ENCODE assay signal across 8 cellular contexts in genomic region chrX:118536687-118537461, GRCh38. TPM values are rescaled to one million over a fixed set of nuclear protein-coding genes. Genes with fewer than 3 reads are reported as not detected.
DNase-seq lines count a peak whose midpoint lies in the region; ATAC-seq, FAIRE-seq and TF ChIP-seq lines count a peak whose summit lies in the region.

No MANE protein-coding gene starts in this region.

- H3K36me3 Mint-ChIP-seq in astrocyte (ENCODE audit: low read depth, unreplicated experiment) (no peaks in the 10 kb centered on the region), memory B cell (peaks cover 3% of the 10 kb centered on the region)

- H3K9ac ChIP-seq in astrocyte (ENCODE audit: low read length), result peak overlapping the region; percentile 1

- H3K4me3 ChIP-seq in SJSA1 (no peak overlapping the region), astrocyte (ENCODE audit: insufficient read depth, low read depth, low read length) (no peak overlapping the region)

- H3K27ac ChIP-seq in SJSA1 (peak overlapping the region; percentile 56), astrocyte (ENCODE audit: low read depth, low read length) (no peak overlapping the region)

- DNase-seq in CD1c-positive myeloid dendritic cell (ENCODE audit: extremely low spot score) (peak; percentile 31), GM19239 (ENCODE audit: insufficient read length, low spot score) (no peak), SJSA1 (ENCODE audit: low read depth in 1 of 2, low spot score in 2 of 2) (peak in 1 of 2 experiments; percentile 33), astrocyte (ENCODE audit: low read depth) (peak; percentile 31), memory B cell (ENCODE audit: low spot score in 2 of 2) (peak; percentile 13 to 17), NCI-H2029 (lab: John Stamatoyannopoulos, UW) (no peak), SW 1271 (lab: John Stamatoyannopoulos, UW) (no peak)

- H3K4me1 ChIP-seq in SJSA1 (replicated peaks) (peaks cover 20% of the 10 kb centered on the region), astrocyte (ENCODE audit: insufficient read depth, low read length) (peaks cover 7% of the 10 kb centered on the region)

- H3K4me2 ChIP-seq in astrocyte (ENCODE audit: low read length), result peak overlapping the region; percentile 75

- H3K79me2 ChIP-seq in astrocyte (ENCODE audit: insufficient read depth, low read length), result no peaks in the 10 kb centered on the region

- H3K36me3 ChIP-seq in SJSA1, result no peaks in the 10 kb centered on the region
- no peaks in the 10 kb centered on the region for H3K36me3 ChIP-seq in astrocyte (ENCODE audit: insufficient read depth, low read length)

- FAIRE-seq in GM19239 (lab: Jason Lieb, UNC) (peak; percentile 100), astrocyte (lab: Jason Lieb, UNC) (no peak)

- H3K4me1 Mint-ChIP-seq in astrocyte (ENCODE audit: low read depth, unreplicated experiment) (peaks cover 7% of the 10 kb centered on the region), memory B cell (peaks cover 28% of the 10 kb centered on the region)

- ATAC-seq in HG03135 (IDR thresholded peaks at IDR 0.05; ENCODE audit: unreplicated experiment), result peak; percentile 78
- peak; percentile 87 for ATAC-seq in memory B cell (ENCODE audit: low read depth)

- TF ChIP-seq CTCF in astrocyte (IDR thresholded peaks at IDR 0.05; ENCODE audit: insufficient read depth, low read depth, low read length), result peak; percentile 49

- H3K4me3 Mint-ChIP-seq in astrocyte (ENCODE audit: unreplicated experiment) (no peak overlapping the region), memory B cell (peak overlapping the region; percentile 69)

- H3K27me3 Mint-ChIP-seq in astrocyte (ENCODE audit: low read depth, unreplicated experiment), result no peaks in the 10 kb centered on the region
- H3K27me3 Mint-ChIP-seq in memory B cell, result no peaks in the 10 kb centered on the region

- H3K27ac Mint-ChIP-seq in astrocyte (ENCODE audit: unreplicated experiment), result peak overlapping the region; percentile 71
- peak overlapping the region; percentile 92 for H3K27ac Mint-ChIP-seq in memory B cell

- H4K20me1 ChIP-seq in astrocyte (ENCODE audit: insufficient read depth, low read length), result no peaks in the 10 kb centered on the region

- no peaks in the 10 kb centered on the region for H3K27me3 ChIP-seq in SJSA1 (replicated peaks)
- H3K27me3 ChIP-seq in astrocyte (ENCODE audit: insufficient read depth, low read length), result no peaks in the 10 kb centered on the region

- peak overlapping the region; percentile 9 for H2AFZ ChIP-seq in astrocyte (ENCODE audit: low read depth, low read length)

- H3K9me3 Mint-ChIP-seq in astrocyte (ENCODE audit: unreplicated experiment), result no peaks in the 10 kb centered on the region
- no peaks in the 10 kb centered on the region for H3K9me3 Mint-ChIP-seq in memory B cell

- no peaks in the 10 kb centered on the region for H3K9me3 ChIP-seq in SJSA1 (replicated peaks)
- H3K9me3 ChIP-seq in astrocyte (ENCODE audit: insufficient read depth, low read depth, low read length), result no peaks in the 10 kb centered on the region

RNA-seq across cellular contexts. Expression of gene DOCK11, which starts 41.3 kb away (rescaled TPM):
- total RNA-seq in SJSA1 (2014; rRNA removed; shearing (Covaris generic)), result 9.5 and 14.8 TPM in 2 replicates
- total RNA-seq in astrocyte, result 4.7 and 5.3 TPM in 2 replicates

Comparison
In these comparisons a context has a peak if more than half of its experiments do, and no peak if none do; other contexts are left out.
1. DNase-seq: peak in CD1c-positive myeloid dendritic cell (single experiment), astrocyte (single experiment) and memory B cell (2 of 2); none in GM19239 (single experiment), NCI-H2029 (single experiment) and SW 1271 (0 of 2).